ENCODE assay signal across 8 cellular contexts in genomic region chr1:113811353-113811887, GRCh38. TPM values are rescaled to one million over a fixed set of nuclear protein-coding genes. Genes with fewer than 3 reads are reported as not detected.
DNase-seq lines count a peak whose midpoint lies in the region; ATAC-seq and TF ChIP-seq lines count a peak whose summit lies in the region.

No MANE protein-coding gene starts in this region.

- POLR2A ChIA-PET in BJ (lab: Charles Lee), result interaction anchor here (0.9 kb wide), 1 partner anchor 52 kb away, joined by 4 read pairs; no protein-coding TSS in a partner anchor

- H3K4me3 ChIP-seq in BJ (ENCODE audit: low read depth, low read length) (peak overlapping the region; percentile 79), mesodermal cell (ENCODE audit: extremely low read depth, insufficient read depth, low read length, poor library complexity, severe bottlenecking) (peak overlapping the region; percentile 92), stomach smooth muscle (ENCODE audit: low read length in 2 of 2) (peak overlapping the region; percentile 99 to 100)

- TF ChIP-seq CTCF in BJ (IDR thresholded peaks at IDR 0.05; ENCODE audit: insufficient read depth, low read depth, low read length), result no peak

- H3K4me1 ChIP-seq in mesodermal cell (ENCODE audit: control insufficient read depth, insufficient read depth, low read length, poor library complexity, severe bottlenecking), result no peaks in the 10 kb centered on the region
- peaks cover 7% of the 10 kb centered on the region for H3K4me1 ChIP-seq in stomach smooth muscle (ENCODE audit: control insufficient read depth, insufficient read depth, low read length)

- 0% methylated on average over 26 to 27 of the region's 27 CpGs for WGBS in mesodermal cell (ENCODE audit: insufficient coverage in 2 of 2), 2 experiments

- H3K36me3 ChIP-seq in BJ (ENCODE audit: control insufficient read depth, insufficient read depth, low read length) (no peaks in the 10 kb centered on the region), mesodermal cell (ENCODE audit: control insufficient read depth, insufficient read depth, low read length) (peaks cover 8% of the 10 kb centered on the region), stomach smooth muscle (ENCODE audit: control insufficient read depth in 2 of 2, insufficient read depth in 2 of 2, low read length in 2 of 2) (no peaks in the 10 kb centered on the region)

- peak; percentile 29 for ATAC-seq in GM18907 (IDR thresholded peaks at IDR 0.05; ENCODE audit: unreplicated experiment)
- no peak for ATAC-seq in effector memory CD8-positive, alpha-beta T cell (replicated peaks)

- no peaks in the 10 kb centered on the region for H3K9me3 Mint-ChIP-seq in effector memory CD8-positive, alpha-beta T cell

- H3K9me3 ChIP-seq in mesodermal cell (ENCODE audit: control insufficient read depth, low read length) (no peaks in the 10 kb centered on the region), stomach smooth muscle (ENCODE audit: control insufficient read depth in 2 of 2, low read length in 2 of 2) (no peaks in the 10 kb centered on the region)

- H3K36me3 Mint-ChIP-seq in effector memory CD8-positive, alpha-beta T cell (ENCODE audit: insufficient read depth), result peaks cover 54% of the 10 kb centered on the region

- DNase-seq in BJ (ENCODE audit: low read depth), result no peak
- DNase-seq in HS-5 (ENCODE audit: low read depth), result peak; percentile 23
- DNase-seq in UCSD-AML1 (lab: John Stamatoyannopoulos, UW; ENCODE audit: unreplicated experiment), result peak; percentile 72
- peak; percentile 12 to 25 (median 21) for DNase-seq in effector memory CD8-positive, alpha-beta T cell
- DNase-seq in mucosa of gallbladder (ENCODE audit: low spot score), result no peak

- H3K27ac ChIP-seq in mesodermal cell (ENCODE audit: low read depth, low read length, severe bottlenecking), result peak overlapping the region; percentile 90
- H3K27ac ChIP-seq in stomach smooth muscle (ENCODE audit: low read length), result peak overlapping the region; percentile 89

- CTCF ChIA-PET in BJ (lab: Yijun Ruan, JAX), result interaction anchor here (1.3 to 1.8 kb wide), 2 partner anchors 15 to 471 kb away, joined by 4 read pairs; no protein-coding TSS in a partner anchor

- H3K27me3 ChIP-seq in BJ (ENCODE audit: control insufficient read depth, insufficient read depth, low read length) (no peaks in the 10 kb centered on the region), stomach smooth muscle (ENCODE audit: control insufficient read depth in 1 of 2, insufficient read depth in 2 of 2, low read length in 2 of 2) (no peaks in the 10 kb centered on the region)

- H3K9ac ChIP-seq in stomach smooth muscle (ENCODE audit: low read length in 2 of 2), result peak overlapping the region; percentile 97 to 99

- H3K4me1 Mint-ChIP-seq in effector memory CD8-positive, alpha-beta T cell (ENCODE audit: low read depth in 2 of 2), result peaks cover 22 to 41% of the 10 kb centered on the region in 2 donors

- H3K27ac Mint-ChIP-seq in effector memory CD8-positive, alpha-beta T cell, result peak overlapping the region; percentile 99

- peak overlapping the region; percentile 96 to 97 for H3K4me3 Mint-ChIP-seq in effector memory CD8-positive, alpha-beta T cell

- no peaks in the 10 kb centered on the region for H3K27me3 Mint-ChIP-seq in effector memory CD8-positive, alpha-beta T cell

RNA-seq across cellular contexts. Expression of gene RSBN1, which starts 0.9 kb away (rescaled TPM):
- 4.0 and 11.0 TPM in 2 replicates for polyA plus RNA-seq in BJ (2011; rRNA removed)
- 8.7 and 13.6 TPM in 2 replicates for polyA minus RNA-seq in BJ (2011; rRNA and poly(A)+ RNA removed)
- polyA plus RNA-seq in mesodermal cell (2013, experiment 1 of 2), result 11.4 TPM
- 11.5 TPM for polyA plus RNA-seq in mesodermal cell (2013, experiment 2 of 2)
- total RNA-seq in mucosa of gallbladder, result 20.5 TPM

RNA-seq across cellular contexts. Expression of gene PHTF1, which starts 52.1 kb away (rescaled TPM):
- 7.4 and 10.9 TPM in 2 replicates for polyA plus RNA-seq in BJ (2011; rRNA removed)
- polyA minus RNA-seq in BJ (2011; rRNA and poly(A)+ RNA removed), result 9.4 and 11.1 TPM in 2 replicates
- polyA plus RNA-seq in mesodermal cell (2013, experiment 1 of 2), result 40.1 TPM
- polyA plus RNA-seq in mesodermal cell (2013, experiment 2 of 2), result 40.1 TPM
- total RNA-seq in mucosa of gallbladder, result 27.1 TPM

Comparison
In these comparisons a context has a peak if more than half of its experiments do, and no peak if none do; other contexts are left out.
1. DNase-seq: peak in HS-5 (single experiment), UCSD-AML1 (single experiment) and effector memory CD8-positive, alpha-beta T cell (3 of 3); none in BJ (single experiment) and mucosa of gallbladder (single experiment).
2. Peak in every context shown above with its lines, with median percentiles within 50 percentile points of each other: H3K4me3 ChIP-seq.